In genomic region chr20:62301773-62302340, GRCh38 we compare ENCODE assay signal across 8 cellular contexts. TPM values are rescaled to one million over a fixed set of nuclear protein-coding genes. Genes with fewer than 3 reads are reported as not detected.
DNase-seq lines count a peak whose midpoint lies in the region; ATAC-seq and TF ChIP-seq lines count a peak whose summit lies in the region.

No MANE protein-coding gene starts in this region.

- peaks cover 38% of the 10 kb centered on the region for H3K4me1 ChIP-seq in DND-41 (ENCODE audit: insufficient read depth, low read length)
- peaks cover 9% of the 10 kb centered on the region for H3K4me1 ChIP-seq in foreskin keratinocyte

- no peaks in the 10 kb centered on the region for H3K27me3 ChIP-seq in DND-41 (ENCODE audit: insufficient read depth, low read length, poor library complexity)
- H3K27me3 ChIP-seq in H7 (ENCODE audit: control insufficient read depth, insufficient read depth, low read length): no peaks in the 10 kb centered on the region
- no peaks in the 10 kb centered on the region for H3K27me3 ChIP-seq in foreskin keratinocyte

- peaks cover 37% of the 10 kb centered on the region for H4K20me1 ChIP-seq in DND-41 (ENCODE audit: insufficient read depth, low read length)

- peak; percentile 85 for DNase-seq in DND-41
- DNase-seq in H7: peak; percentile 99
- DNase-seq in M059J (ENCODE audit: low read depth): peak; percentile 98
- DNase-seq in SHP77 (lab: John Stamatoyannopoulos, UW): peak; percentile 96 to 98
- peak; percentile 54 for DNase-seq in activated gamma-delta T cell (lab: John Stamatoyannopoulos, UW)
- DNase-seq in foreskin keratinocyte: peak; percentile 73 to 90
- peak; percentile 81 for DNase-seq in neural crest cell (ENCODE audit: low read depth, low spot score)
- peak; percentile 87 to 94 for DNase-seq in stimulated activated naive CD8-positive, alpha-beta T cell treated with anti-CD3 and anti-CD28 coated beads, Interleukin-15, amount 100 ng/mL, for 72 hours

- peaks cover 21% of the 10 kb centered on the region for H3K4me1 Mint-ChIP-seq in neural crest cell
- H3K4me1 Mint-ChIP-seq in stimulated activated naive CD8-positive, alpha-beta T cell treated with anti-CD3 and anti-CD28 coated beads, Interleukin-15, amount 100 ng/mL, for 72 hours: peaks cover 45% of the 10 kb centered on the region

- no peaks in the 10 kb centered on the region for H3K36me3 Mint-ChIP-seq in neural crest cell (ENCODE audit: low read depth)

- peak overlapping the region; percentile 98 for H2AFZ ChIP-seq in DND-41 (ENCODE audit: low read depth, low read length)

- peak overlapping the region; percentile 95 for H3K27ac ChIP-seq in DND-41 (ENCODE audit: low read length)
- no peak overlapping the region for H3K27ac ChIP-seq in foreskin keratinocyte

- H3K79me2 ChIP-seq in DND-41 (ENCODE audit: insufficient read depth, low read length): peaks cover 40% of the 10 kb centered on the region

- peak overlapping the region; percentile 98 for H3K27ac Mint-ChIP-seq in neural crest cell (ENCODE audit: unreplicated experiment)
- H3K27ac Mint-ChIP-seq in stimulated activated naive CD8-positive, alpha-beta T cell treated with anti-CD3 and anti-CD28 coated beads, Interleukin-15, amount 100 ng/mL, for 72 hours: peak overlapping the region; percentile 100

- peak; percentile 86 for TF ChIP-seq CTCF in DND-41 (IDR thresholded peaks at IDR 0.05; ENCODE audit: borderline replicate concordance, extremely low read depth, low read length, poor library complexity, severe bottlenecking)
- peak; percentile 99 for TF ChIP-seq CTCF in foreskin keratinocyte (conservative IDR thresholded peaks at IDR 0.05)
- TF ChIP-seq CTCF in neural crest cell (conservative IDR thresholded peaks at IDR 0.05): peak; percentile 86

- H3K4me3 Mint-ChIP-seq in neural crest cell: peak overlapping the region; percentile 95
- H3K4me3 Mint-ChIP-seq in stimulated activated naive CD8-positive, alpha-beta T cell treated with anti-CD3 and anti-CD28 coated beads, Interleukin-15, amount 100 ng/mL, for 72 hours: peak overlapping the region; percentile 98 to 99

- peaks cover 2% of the 10 kb centered on the region for H3K27me3 Mint-ChIP-seq in neural crest cell (ENCODE audit: low read depth)
- H3K27me3 Mint-ChIP-seq in stimulated activated naive CD8-positive, alpha-beta T cell treated with anti-CD3 and anti-CD28 coated beads, Interleukin-15, amount 100 ng/mL, for 72 hours: no peaks in the 10 kb centered on the region

- H3K36me3 ChIP-seq in DND-41 (ENCODE audit: insufficient read depth, low read length): peaks cover 44% of the 10 kb centered on the region
- peaks cover 26% of the 10 kb centered on the region for H3K36me3 ChIP-seq in H7 (replicated peaks; ENCODE audit: control insufficient read depth, insufficient read depth, low read length)

- no peaks in the 10 kb centered on the region for H3K9me3 ChIP-seq in DND-41 (ENCODE audit: insufficient read depth, low read length, severe bottlenecking)

- no peaks in the 10 kb centered on the region for H3K9me3 Mint-ChIP-seq in neural crest cell
- H3K9me3 Mint-ChIP-seq in stimulated activated naive CD8-positive, alpha-beta T cell treated with anti-CD3 and anti-CD28 coated beads, Interleukin-15, amount 100 ng/mL, for 72 hours: no peaks in the 10 kb centered on the region

- H3K9ac ChIP-seq in DND-41 (ENCODE audit: low read depth, low read length): peak overlapping the region; percentile 93

- H3K4me2 ChIP-seq in DND-41 (ENCODE audit: insufficient read depth, low read length): peak overlapping the region; percentile 97

- H3K4me3 ChIP-seq in DND-41 (ENCODE audit: low read depth in 1 of 2, low read length in 2 of 2) (peak overlapping the region; percentile 68 to 99; a peak in 3 of 4 replicates), H7 (ENCODE audit: insufficient read depth, low read depth, low read length) (peak overlapping the region; percentile 86)

- peak; percentile 43 for ATAC-seq in DND-41 (ENCODE audit: insufficient read depth, low read depth)
- peak; percentile 47 for ATAC-seq in foreskin keratinocyte
- ATAC-seq in stimulated activated naive CD8-positive, alpha-beta T cell treated with anti-CD3 and anti-CD28 coated beads, Interleukin-15, amount 100 ng/mL, for 72 hours: peak; percentile 68

RNA-seq across cellular contexts. Expression of gene ADRM1, which starts 0.9 kb away (rescaled TPM):
- total RNA-seq in H7 (2014; rRNA removed; shearing (Covaris generic)): 224 and 290 TPM in 2 replicates
- total RNA-seq in M059J (2014; rRNA removed; shearing (Covaris generic)): 235 and 272 TPM in 2 replicates
- 176 and 180 TPM in 2 replicates for total RNA-seq in foreskin keratinocyte
- polyA plus RNA-seq in foreskin keratinocyte: 223 and 226 TPM in 2 replicates
- total RNA-seq in neural crest cell: 90.4 and 98.8 TPM in 2 replicates
